2 cellular contexts compared by ENCODE assay signal in the genomic region with DNA sequence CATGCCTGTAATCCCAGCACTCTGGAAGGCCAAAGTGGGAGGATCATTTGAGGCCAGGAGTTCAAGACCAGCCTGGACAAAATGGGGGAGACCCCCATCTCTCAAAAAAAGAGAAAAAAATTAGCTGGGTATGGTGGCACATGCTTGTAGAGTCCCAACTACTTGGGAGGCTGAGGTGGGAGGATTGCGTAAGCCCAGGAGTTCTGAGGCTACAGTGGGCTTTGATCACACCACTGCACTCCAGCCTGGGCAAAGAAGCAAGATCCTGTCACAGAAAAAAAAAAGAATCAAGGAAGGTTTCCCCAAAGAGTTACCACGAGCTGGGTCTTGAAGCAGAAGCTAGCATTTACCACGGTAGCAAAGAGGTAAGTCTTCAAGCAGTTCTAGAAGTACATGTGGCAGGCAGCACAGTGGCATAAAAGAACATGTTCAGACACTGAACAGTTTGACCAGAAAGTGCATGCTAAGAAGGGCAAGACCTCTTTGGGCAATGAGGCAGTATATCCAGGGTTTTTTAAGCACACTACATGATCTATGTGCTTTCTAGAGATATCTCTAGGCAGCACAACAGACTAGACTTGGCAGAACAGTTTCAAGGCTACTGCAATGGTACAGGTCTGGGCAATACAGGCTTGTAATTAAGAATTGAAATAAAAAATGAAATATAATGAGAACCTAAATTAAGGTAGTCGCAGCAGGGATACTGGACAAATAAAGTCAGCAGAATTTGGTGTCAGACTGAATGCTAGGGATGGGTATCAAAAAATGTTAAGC.
TF ChIP-seq lines count a peak whose summit lies in the region.

No MANE protein-coding gene starts in this region.

TF ChIP-seq in IMR-90, 13 proteins besides CTCF, POLR2A, EP300 and RAD21:
- TF ChIP-seq, protein P1, sequence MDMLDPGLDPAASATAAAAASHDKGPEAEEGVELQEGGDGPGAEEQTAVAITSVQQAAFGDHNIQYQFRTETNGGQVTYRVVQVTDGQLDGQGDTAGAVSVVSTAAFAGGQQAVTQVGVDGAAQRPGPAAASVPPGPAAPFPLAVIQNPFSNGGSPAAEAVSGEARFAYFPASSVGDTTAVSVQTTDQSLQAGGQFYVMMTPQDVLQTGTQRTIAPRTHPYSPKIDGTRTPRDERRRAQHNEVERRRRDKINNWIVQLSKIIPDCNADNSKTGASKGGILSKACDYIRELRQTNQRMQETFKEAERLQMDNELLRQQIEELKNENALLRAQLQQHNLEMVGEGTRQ (IDR thresholded peaks at IDR 0.05; ENCODE audit: low read depth, low read length) = no peak
- TF ChIP-seq CEBPB (IDR thresholded peaks at IDR 0.05; ENCODE audit: low read depth, low read length) = peak; percentile 65

TF ChIP-seq in GM12878, 131 proteins besides CTCF, POLR2A, EP300 and RAD21:
- TF ChIP-seq ESRRA (IDR thresholded peaks at IDR 0.05; ENCODE audit: low read length) (no peak), MEF2A (IDR thresholded peaks at IDR 0.05; ENCODE audit: insufficient read depth, low read depth, low read length) (no peak), ZNF24 (IDR thresholded peaks at IDR 0.05) (no peak), FOXM1 (IDR thresholded peaks at IDR 0.05; ENCODE audit: low read depth, low read length) (no peak), ZNF622 (IDR thresholded peaks at IDR 0.05) (no peak), SMAD1 (IDR thresholded peaks at IDR 0.05; ENCODE audit: low read depth, partially characterized antibody) (no peak), NRF1 (conservative IDR thresholded peaks at IDR 0.05; ENCODE audit: low read depth, low read length) (no peak), ETV6 (conservative IDR thresholded peaks at IDR 0.05 in 1 of 2, IDR thresholded peaks at IDR 0.05 in 1 of 2; ENCODE audit: borderline replicate concordance in 1 of 2, low read depth in 1 of 2) (no peak), SMARCA5 (IDR thresholded peaks at IDR 0.05) (no peak), STAT3 (IDR thresholded peaks at IDR 0.05; ENCODE audit: low read depth, low read length) (no peak), IKZF2 (IDR thresholded peaks at IDR 0.05) (no peak), KAT2A (conservative IDR thresholded peaks at IDR 0.05; ENCODE audit: control insufficient read depth, low read depth, low read length) (no peak), ZNF384 (IDR thresholded peaks at IDR 0.05; ENCODE audit: borderline replicate concordance, low read depth, low read length) (no peak), PAX5 (IDR thresholded peaks at IDR 0.05; ENCODE audit: borderline replicate concordance, low read depth, low read length) (no peak), DPF2 (IDR thresholded peaks at IDR 0.05) (no peak)
- TF ChIP-seq, protein P2, sequence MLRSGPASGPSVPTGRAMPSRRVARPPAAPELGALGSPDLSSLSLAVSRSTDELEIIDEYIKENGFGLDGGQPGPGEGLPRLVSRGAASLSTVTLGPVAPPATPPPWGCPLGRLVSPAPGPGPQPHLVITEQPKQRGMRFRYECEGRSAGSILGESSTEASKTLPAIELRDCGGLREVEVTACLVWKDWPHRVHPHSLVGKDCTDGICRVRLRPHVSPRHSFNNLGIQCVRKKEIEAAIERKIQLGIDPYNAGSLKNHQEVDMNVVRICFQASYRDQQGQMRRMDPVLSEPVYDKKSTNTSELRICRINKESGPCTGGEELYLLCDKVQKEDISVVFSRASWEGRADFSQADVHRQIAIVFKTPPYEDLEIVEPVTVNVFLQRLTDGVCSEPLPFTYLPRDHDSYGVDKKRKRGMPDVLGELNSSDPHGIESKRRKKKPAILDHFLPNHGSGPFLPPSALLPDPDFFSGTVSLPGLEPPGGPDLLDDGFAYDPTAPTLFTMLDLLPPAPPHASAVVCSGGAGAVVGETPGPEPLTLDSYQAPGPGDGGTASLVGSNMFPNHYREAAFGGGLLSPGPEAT (IDR thresholded peaks at IDR 0.05; ENCODE audit: low read depth) = no peak
- TF ChIP-seq, protein P3, sequence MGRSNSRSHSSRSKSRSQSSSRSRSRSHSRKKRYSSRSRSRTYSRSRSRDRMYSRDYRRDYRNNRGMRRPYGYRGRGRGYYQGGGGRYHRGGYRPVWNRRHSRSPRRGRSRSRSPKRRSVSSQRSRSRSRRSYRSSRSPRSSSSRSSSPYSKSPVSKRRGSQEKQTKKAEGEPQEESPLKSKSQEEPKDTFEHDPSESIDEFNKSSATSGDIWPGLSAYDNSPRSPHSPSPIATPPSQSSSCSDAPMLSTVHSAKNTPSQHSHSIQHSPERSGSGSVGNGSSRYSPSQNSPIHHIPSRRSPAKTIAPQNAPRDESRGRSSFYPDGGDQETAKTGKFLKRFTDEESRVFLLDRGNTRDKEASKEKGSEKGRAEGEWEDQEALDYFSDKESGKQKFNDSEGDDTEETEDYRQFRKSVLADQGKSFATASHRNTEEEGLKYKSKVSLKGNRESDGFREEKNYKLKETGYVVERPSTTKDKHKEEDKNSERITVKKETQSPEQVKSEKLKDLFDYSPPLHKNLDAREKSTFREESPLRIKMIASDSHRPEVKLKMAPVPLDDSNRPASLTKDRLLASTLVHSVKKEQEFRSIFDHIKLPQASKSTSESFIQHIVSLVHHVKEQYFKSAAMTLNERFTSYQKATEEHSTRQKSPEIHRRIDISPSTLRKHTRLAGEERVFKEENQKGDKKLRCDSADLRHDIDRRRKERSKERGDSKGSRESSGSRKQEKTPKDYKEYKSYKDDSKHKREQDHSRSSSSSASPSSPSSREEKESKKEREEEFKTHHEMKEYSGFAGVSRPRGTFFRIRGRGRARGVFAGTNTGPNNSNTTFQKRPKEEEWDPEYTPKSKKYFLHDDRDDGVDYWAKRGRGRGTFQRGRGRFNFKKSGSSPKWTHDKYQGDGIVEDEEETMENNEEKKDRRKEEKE (IDR thresholded peaks at IDR 0.05) = no peak
- TF ChIP-seq, protein P4, sequence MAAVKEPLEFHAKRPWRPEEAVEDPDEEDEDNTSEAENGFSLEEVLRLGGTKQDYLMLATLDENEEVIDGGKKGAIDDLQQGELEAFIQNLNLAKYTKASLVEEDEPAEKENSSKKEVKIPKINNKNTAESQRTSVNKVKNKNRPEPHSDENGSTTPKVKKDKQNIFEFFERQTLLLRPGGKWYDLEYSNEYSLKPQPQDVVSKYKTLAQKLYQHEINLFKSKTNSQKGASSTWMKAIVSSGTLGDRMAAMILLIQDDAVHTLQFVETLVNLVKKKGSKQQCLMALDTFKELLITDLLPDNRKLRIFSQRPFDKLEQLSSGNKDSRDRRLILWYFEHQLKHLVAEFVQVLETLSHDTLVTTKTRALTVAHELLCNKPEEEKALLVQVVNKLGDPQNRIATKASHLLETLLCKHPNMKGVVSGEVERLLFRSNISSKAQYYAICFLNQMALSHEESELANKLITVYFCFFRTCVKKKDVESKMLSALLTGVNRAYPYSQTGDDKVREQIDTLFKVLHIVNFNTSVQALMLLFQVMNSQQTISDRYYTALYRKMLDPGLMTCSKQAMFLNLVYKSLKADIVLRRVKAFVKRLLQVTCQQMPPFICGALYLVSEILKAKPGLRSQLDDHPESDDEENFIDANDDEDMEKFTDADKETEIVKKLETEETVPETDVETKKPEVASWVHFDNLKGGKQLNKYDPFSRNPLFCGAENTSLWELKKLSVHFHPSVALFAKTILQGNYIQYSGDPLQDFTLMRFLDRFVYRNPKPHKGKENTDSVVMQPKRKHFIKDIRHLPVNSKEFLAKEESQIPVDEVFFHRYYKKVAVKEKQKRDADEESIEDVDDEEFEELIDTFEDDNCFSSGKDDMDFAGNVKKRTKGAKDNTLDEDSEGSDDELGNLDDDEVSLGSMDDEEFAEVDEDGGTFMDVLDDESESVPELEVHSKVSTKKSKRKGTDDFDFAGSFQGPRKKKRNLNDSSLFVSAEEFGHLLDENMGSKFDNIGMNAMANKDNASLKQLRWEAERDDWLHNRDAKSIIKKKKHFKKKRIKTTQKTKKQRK (IDR thresholded peaks at IDR 0.05; ENCODE audit: low read depth, low read length) = no peak
- TF ChIP-seq, protein P5, sequence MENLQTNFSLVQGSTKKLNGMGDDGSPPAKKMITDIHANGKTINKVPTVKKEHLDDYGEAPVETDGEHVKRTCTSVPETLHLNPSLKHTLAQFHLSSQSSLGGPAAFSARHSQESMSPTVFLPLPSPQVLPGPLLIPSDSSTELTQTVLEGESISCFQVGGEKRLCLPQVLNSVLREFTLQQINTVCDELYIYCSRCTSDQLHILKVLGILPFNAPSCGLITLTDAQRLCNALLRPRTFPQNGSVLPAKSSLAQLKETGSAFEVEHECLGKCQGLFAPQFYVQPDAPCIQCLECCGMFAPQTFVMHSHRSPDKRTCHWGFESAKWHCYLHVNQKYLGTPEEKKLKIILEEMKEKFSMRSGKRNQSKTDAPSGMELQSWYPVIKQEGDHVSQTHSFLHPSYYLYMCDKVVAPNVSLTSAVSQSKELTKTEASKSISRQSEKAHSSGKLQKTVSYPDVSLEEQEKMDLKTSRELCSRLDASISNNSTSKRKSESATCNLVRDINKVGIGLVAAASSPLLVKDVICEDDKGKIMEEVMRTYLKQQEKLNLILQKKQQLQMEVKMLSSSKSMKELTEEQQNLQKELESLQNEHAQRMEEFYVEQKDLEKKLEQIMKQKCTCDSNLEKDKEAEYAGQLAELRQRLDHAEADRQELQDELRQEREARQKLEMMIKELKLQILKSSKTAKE (IDR thresholded peaks at IDR 0.05; ENCODE audit: low read depth, poor library complexity, severe bottlenecking) = no peak
